Comparison of ENCODE assay signal across 12 cellular contexts in genomic region chr7:49775065-49775948, GRCh38. TPM values are rescaled to one million over a fixed set of nuclear protein-coding genes. Genes with fewer than 3 reads are reported as not detected.
A peak's percentile ranks its signal among the peaks of the same experiment; 100 is the strongest.
DNase-seq lines count a peak whose midpoint lies in the region; ATAC-seq and TF ChIP-seq lines count a peak whose summit lies in the region.
"Had no signal": no experiment of that assay in that cellular context is flagged by ENCODE, and none has a peak within 500 bp of the region (broad histone marks: within the 10 kb centered on the region; RNA-seq: fewer than 3 reads in every experiment).

No MANE protein-coding gene starts in this region.

- TF ChIP-seq CTCF in omental fat pad (IDR thresholded peaks at IDR 0.05): no peak

- intact Hi-C loops in left cardiac atrium (cut with DNase I): no loop called here

- H3K9ac ChIP-seq in HUES64 (ENCODE audit: low read depth, low read length): no peak overlapping the region

- DNase-seq in AG20443 (ENCODE audit: low spot score) (peak; percentile 30), left cardiac atrium (peak; percentile 34), omental fat pad (ENCODE audit: low spot score) (no peak), cortex of kidney (lab: John Stamatoyannopoulos, UW) (no peak)
- DNase-seq in activated effector memory CD4-positive, alpha-beta T cell treated with Interleukin-2 at 50 U/mL for 16 hours: no peak
- DNase-seq: amniotic stem cell; CD4-positive, alpha-beta memory T cell; hippocampal formation; NCI-H2171 treated with DMSO at 0.1 percent for 48 hours had no signal

- H3K27ac ChIP-seq in HUES64 (ENCODE audit: low read depth, low read length): no peak overlapping the region

- no peaks in the 10 kb centered on the region for H3K4me1 ChIP-seq in HUES64 (ENCODE audit: insufficient read depth, low read length)

- WGBS in HUES64: under 1% methylated on average over 106 of the region's 106 CpGs

- H3K4me3 ChIP-seq in HUES64 (ENCODE audit: low read length): peak overlapping the region; percentile 55

- peaks cover 66% of the 10 kb centered on the region for H3K27me3 ChIP-seq in HUES64 (ENCODE audit: insufficient read depth, low read length)

- ATAC-seq in left cardiac atrium: peak; percentile 29 to 50
- peak; percentile 32 for ATAC-seq in omental fat pad (ENCODE audit: low FRiP score)
- no peak for ATAC-seq in HG03457 (IDR thresholded peaks at IDR 0.05; ENCODE audit: unreplicated experiment)
- no peak for ATAC-seq in HG03196 (IDR thresholded peaks at IDR 0.05; ENCODE audit: unreplicated experiment)

- H3K36me3 ChIP-seq in HUES64 (ENCODE audit: insufficient read depth, low read length): no peaks in the 10 kb centered on the region

- H3K9me3 ChIP-seq in HUES64 (ENCODE audit: insufficient read depth, low read depth, low read length): no peaks in the 10 kb centered on the region

RNA-seq across cellular contexts. Expression of gene VWC2, which starts 1.9 kb away (rescaled TPM):
- polyA plus RNA-seq in HUES64 (2013, experiment 1 of 2): 0.10 TPM
- polyA plus RNA-seq in HUES64 (2013, experiment 2 of 2): 0.19 TPM
- total RNA-seq in left cardiac atrium (1 to 10 TPM; 3.0 to 5.9 TPM), omental fat pad (under 1 TPM in 3 of 4 donors, not detected in 1; under 0.01 to 0.16 (median 0.06) TPM)
- total RNA-seq: CD4-positive, alpha-beta memory T cell had no signal
- polyA plus RNA-seq: CD4-positive, alpha-beta memory T cell had no signal

Comparison
In these comparisons a context has a peak if more than half of its experiments do, and no peak if none do; other contexts are left out.
1. DNase-seq: peak in AG20443 (single experiment) and left cardiac atrium (single experiment); none in omental fat pad (single experiment), activated effector memory CD4-positive, alpha-beta T cell treated with Interleukin-2 at 50 U/mL for 16 hours (single experiment) and cortex of kidney (single experiment).
2. ATAC-seq: peak in left cardiac atrium (2 of 2) and omental fat pad (single experiment); none in HG03457 (single experiment) and HG03196 (single experiment).